ENCODE assay signal across 8 cellular contexts in the genomic region with DNA sequence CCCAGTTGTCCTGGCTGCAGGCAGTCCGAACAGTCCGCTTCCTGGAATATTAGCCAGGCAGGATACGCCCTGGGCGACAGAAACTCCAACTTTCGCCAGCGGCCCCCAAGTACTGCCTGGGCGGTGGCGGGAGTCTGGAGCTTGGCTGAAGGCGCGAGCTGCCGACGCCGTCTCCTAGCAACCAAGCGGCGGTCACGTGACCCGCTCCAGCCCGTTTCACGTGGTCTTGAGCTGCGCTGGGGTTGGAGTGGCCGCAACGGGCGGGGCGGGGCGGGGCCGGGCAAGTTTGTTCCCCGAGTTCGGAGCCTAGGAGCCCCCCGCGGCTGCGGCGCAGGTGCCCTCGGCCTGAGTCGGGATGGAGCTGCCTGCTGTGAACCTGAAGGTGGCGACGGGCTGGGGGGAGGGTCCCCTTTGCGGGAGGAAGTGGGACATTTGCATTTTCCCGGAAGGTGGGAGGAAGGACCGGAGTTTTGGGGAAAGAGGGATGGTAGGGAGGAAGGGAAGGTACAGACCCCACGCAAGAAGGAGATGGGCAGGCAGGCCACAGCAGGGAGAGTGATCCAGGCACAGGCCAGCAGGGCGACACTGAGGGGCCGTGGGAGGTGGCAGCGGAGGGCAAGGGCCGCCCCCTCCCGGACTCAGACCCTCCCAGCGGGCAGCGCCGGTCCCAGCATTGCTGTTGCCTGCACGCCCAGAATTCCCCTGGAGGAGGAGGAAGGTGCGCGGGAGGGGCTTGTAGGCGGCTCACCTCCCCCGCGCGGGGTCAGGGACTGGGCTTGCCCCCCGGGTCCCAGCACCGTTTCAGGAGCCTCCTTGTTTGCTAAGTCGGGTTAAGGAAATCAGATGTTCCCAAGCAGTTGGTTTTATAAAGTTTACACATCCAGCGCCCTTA. TPM values are rescaled to one million over a fixed set of nuclear protein-coding genes. Genes with fewer than 3 reads are reported as not detected.
DNase-seq lines count a peak whose midpoint lies in the region; TF ChIP-seq lines count a peak whose summit lies in the region.

A gene with protein sequence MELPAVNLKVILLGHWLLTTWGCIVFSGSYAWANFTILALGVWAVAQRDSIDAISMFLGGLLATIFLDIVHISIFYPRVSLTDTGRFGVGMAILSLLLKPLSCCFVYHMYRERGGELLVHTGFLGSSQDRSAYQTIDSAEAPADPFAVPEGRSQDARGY (plus strand): TSS at position 283 of the 892 bp plus-strand sequence. CDS start 73 bp downstream, at position 356.

- H3K27ac ChIP-seq in GM23248: peak within 1 kb of the TSS; percentile 98
- H3K27ac ChIP-seq in testis: peak within 1 kb of the TSS; percentile 74 to 90

- no peaks in the 10 kb centered on the region for H3K9me2 ChIP-seq in GM23248 (ENCODE audit: insufficient read depth)

- peaks cover 19% of the 10 kb centered on the region for H3K4me1 ChIP-seq in GM23248 (ENCODE audit: insufficient read depth)
- peaks cover 35% of the 10 kb centered on the region for H3K4me1 ChIP-seq in testis

- H3K4me3 ChIP-seq in GM23248 (peak within 1 kb of the TSS; percentile 84), testis (peak within 1 kb of the TSS; percentile 83 to 87)

- H3K4me3 Mint-ChIP-seq in activated naive CD8-positive, alpha-beta T cell: peak within 1 kb of the TSS; percentile 92
- H3K4me3 Mint-ChIP-seq in glutamatergic neuron (ENCODE audit: unreplicated experiment) (peak within 1 kb of the TSS; percentile 86), osteocyte (ENCODE audit: unreplicated experiment) (peak within 1 kb of the TSS; percentile 96)

- H3K9me3 Mint-ChIP-seq in activated naive CD8-positive, alpha-beta T cell (ENCODE audit: low read depth): no peaks in the 10 kb centered on the region
- H3K9me3 Mint-ChIP-seq in glutamatergic neuron (ENCODE audit: unreplicated experiment): peaks cover 2% of the 10 kb centered on the region
- H3K9me3 Mint-ChIP-seq in osteocyte (ENCODE audit: unreplicated experiment): no peaks in the 10 kb centered on the region

- H4K20me1 ChIP-seq in GM23248 (ENCODE audit: insufficient read depth): no peaks in the 10 kb centered on the region

- peaks cover 11% of the 10 kb centered on the region for H3F3A ChIP-seq in GM23248 (ENCODE audit: insufficient read depth)

- no peak for TF ChIP-seq CTCF in glutamatergic neuron (IDR thresholded peaks at IDR 0.05; ENCODE audit: partially characterized antibody, unreplicated experiment)
- TF ChIP-seq CTCF in osteocyte (IDR thresholded peaks at IDR 0.05): no peak
- TF ChIP-seq CTCF in testis (IDR thresholded peaks at IDR 0.05): no peak

- DNase-seq in DMS114 treated with DMSO at 0.1 percent for 48 hours (lab: John Stamatoyannopoulos, UW; ENCODE audit: unreplicated experiment) (peak; percentile 74), GM23248 (peak; percentile 98), NAMALWA (ENCODE audit: low spot score) (peak; percentile 96), SKM-1 treated with dmso at 0.1 percent for 144 hours (lab: John Stamatoyannopoulos, UW; ENCODE audit: unreplicated experiment) (peak; percentile 88), glutamatergic neuron (peak; percentile 95), osteocyte (ENCODE audit: extremely low spot score, unreplicated experiment) (peak; percentile 97), testis (peak; percentile 97)

- no peaks in the 10 kb centered on the region for H3K27me3 Mint-ChIP-seq in activated naive CD8-positive, alpha-beta T cell
- peaks cover 6% of the 10 kb centered on the region for H3K27me3 Mint-ChIP-seq in glutamatergic neuron (ENCODE audit: unreplicated experiment)
- no peaks in the 10 kb centered on the region for H3K27me3 Mint-ChIP-seq in osteocyte (ENCODE audit: unreplicated experiment)

- H3K79me2 ChIP-seq in GM23248 (ENCODE audit: insufficient read depth): peaks cover 35% of the 10 kb centered on the region

- no peak for TF ChIP-seq POLR2A in testis (IDR thresholded peaks at IDR 0.05)

- in situ Hi-C loops in GM23248 (cut with MboI): no loop called here

- intact Hi-C loops in testis (cut with DNase I; ENCODE audit: low total_unique reads): loop anchor here (10.0 kb wide), 1 partner anchor 69 kb away; a partner anchor contains a TSS

- H3K4me2 ChIP-seq in GM23248 (ENCODE audit: unreplicated experiment): peak within 1 kb of the TSS; percentile 84

- peak within 1 kb of the TSS; percentile 91 for H3K9ac ChIP-seq in GM23248

- peaks cover 67% of the 10 kb centered on the region for H3K4me1 Mint-ChIP-seq in activated naive CD8-positive, alpha-beta T cell (ENCODE audit: low read depth)
- peaks cover 11% of the 10 kb centered on the region for H3K4me1 Mint-ChIP-seq in glutamatergic neuron (ENCODE audit: low read depth, unreplicated experiment)
- peaks cover 14% of the 10 kb centered on the region for H3K4me1 Mint-ChIP-seq in osteocyte (ENCODE audit: unreplicated experiment)

- H2AFZ ChIP-seq in GM23248: peak within 1 kb of the TSS; percentile 71

- 0 to 1% methylated on average over 48 to 55 of the region's 59 CpGs for WGBS in GM23248 (ENCODE audit: low coverage in 1 of 2, low lambda C conversion rate in 2 of 2, missing lambda C conversion rate in 2 of 2), 2 experiments
- WGBS in testis, 2 donors: 0 to 1% methylated on average over 31 to 57 of the region's 59 CpGs

- H3K36me3 ChIP-seq in GM23248 (ENCODE audit: low read depth) (no peaks in the 10 kb centered on the region), testis (ENCODE audit: low read depth, missing control alignments) (no peaks in the 10 kb centered on the region)

- H3K27ac Mint-ChIP-seq in activated naive CD8-positive, alpha-beta T cell: peak within 1 kb of the TSS; percentile 81
- peak within 1 kb of the TSS; percentile 39 for H3K27ac Mint-ChIP-seq in glutamatergic neuron (ENCODE audit: unreplicated experiment)
- peak within 1 kb of the TSS; percentile 84 for H3K27ac Mint-ChIP-seq in osteocyte (ENCODE audit: unreplicated experiment)

- no peaks in the 10 kb centered on the region for H3K9me3 ChIP-seq in GM23248 (ENCODE audit: low read depth)
- no peaks in the 10 kb centered on the region for H3K9me3 ChIP-seq in testis

- H3K36me3 Mint-ChIP-seq in activated naive CD8-positive, alpha-beta T cell: no peaks in the 10 kb centered on the region
- H3K36me3 Mint-ChIP-seq in glutamatergic neuron (ENCODE audit: unreplicated experiment) (no peaks in the 10 kb centered on the region), osteocyte (ENCODE audit: unreplicated experiment) (no peaks in the 10 kb centered on the region)

- H3K27me3 ChIP-seq in GM23248 (replicated peaks; ENCODE audit: insufficient read depth) (no peaks in the 10 kb centered on the region), testis (no peaks in the 10 kb centered on the region)

RNA-seq across cellular contexts. Expression of the gene that starts here (rescaled TPM):
- 86.8 and 113 TPM in 2 replicates for total RNA-seq in GM23248 (2014; rRNA removed; shearing (Covaris generic))
- polyA plus RNA-seq in GM23248 (2016; fragmentation: Nextera tagmentation; extraction: Ambion mirVana) (121 TPM in 2 replicates), testis (ENCODE audit: insufficient read depth, low read depth, low replicate concordance) (49.2 TPM)
- total RNA-seq in glutamatergic neuron (ENCODE audit: unreplicated experiment) (6.1 TPM), osteocyte (25.4 and 30.4 TPM in 2 replicates), testis (10 to 100 TPM; 64.1 to 75.3 TPM)

Comparison
In these comparisons a context has a peak if more than half of its experiments do, and no peak if none do; other contexts are left out.
1. Peak in every context shown above with its lines: DNase-seq, H3K4me3 ChIP-seq and H3K27ac ChIP-seq.